In the genomic region with DNA sequence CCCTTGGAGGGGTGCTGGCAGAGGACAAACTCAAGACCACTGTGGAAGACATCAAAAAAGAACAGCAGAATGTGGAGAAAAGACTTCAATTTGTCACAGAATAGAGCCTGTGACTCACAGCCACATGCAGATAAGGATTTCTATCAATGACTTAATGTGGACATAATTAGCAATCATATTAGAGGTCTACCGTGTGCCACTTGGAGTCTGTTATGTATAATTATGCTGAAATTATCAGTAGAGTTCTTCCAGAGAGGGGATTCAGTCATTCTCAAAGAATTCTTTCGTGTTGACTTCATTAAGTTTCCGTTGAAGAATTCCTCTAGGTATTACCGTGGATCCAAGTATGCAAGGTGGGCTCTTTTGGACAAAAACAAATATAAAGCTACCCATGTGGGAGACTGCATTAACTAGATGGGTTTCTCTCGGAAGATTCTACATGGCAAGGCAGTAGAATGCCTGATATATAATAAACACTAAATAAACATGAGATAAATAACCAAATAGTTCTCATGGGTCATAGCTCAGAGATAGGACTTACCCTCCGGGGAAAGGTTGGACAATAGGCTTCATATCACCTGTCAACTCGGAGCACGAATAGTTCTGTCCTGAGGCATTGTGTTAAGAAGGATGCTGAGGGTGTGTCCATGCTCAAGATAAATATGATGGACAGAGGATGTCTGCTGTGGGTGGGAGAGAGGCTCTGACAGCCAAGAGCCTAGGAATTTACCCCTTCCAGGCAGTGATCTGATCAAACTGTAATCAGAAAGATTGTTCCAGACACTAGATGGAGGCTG, we compare ENCODE assay signal across 13 cellular contexts.
"Had no signal": no experiment of that assay in that cellular context is flagged by ENCODE, and none has a peak within 500 bp of the region (broad histone marks: within the 10 kb centered on the region; RNA-seq: fewer than 3 reads in every experiment).

No MANE protein-coding gene starts in this region.

- H3K79me2 ChIP-seq: hepatocyte had no signal

- H3K27ac ChIP-seq: hepatocyte, lower lobe of right lung, neutrophil had no signal

- H3K27me3 ChIP-seq: hepatocyte had no signal

- H3K36me3 ChIP-seq: lower lobe of right lung, neutrophil had no signal

- H3K4me3 ChIP-seq: hepatocyte, lower lobe of right lung had no signal

- ATAC-seq: activated T-cell treated with anti-CD3 and anti-CD28 coated beads, Interleukin-2, amount 50 U/mL, for 4 hours; lower lobe of right lung had no signal

- DNase-seq: activated CD4-positive, alpha-beta memory T cell treated with anti-CD3 and anti-CD28 coated beads for 36 hours; activated effector memory CD4-positive, alpha-beta T cell treated with anti-CD3 and anti-CD28 coated beads, Interleukin-2, amount 50 U/mL, for 16 hours; activated T-cell treated with anti-CD3 and anti-CD28 coated beads, Interleukin-2, amount 50 U/mL, for 4 hours; aorta; central memory CD4-positive, alpha-beta T cell; dermis blood vessel endothelial cell; lower lobe of right lung; naive B cell; posterior cingulate gyrus; stimulated activated CD4-positive, alpha-beta T cell treated with anti-CD3 and anti-CD28 coated beads, Interleukin-15, amount 100 ng/mL, for 24 hours; stimulated activated CD4-positive, alpha-beta T cell treated with anti-CD3 and anti-CD28 coated beads, Interleukin-4, amount 100 ng/mL, for 24 hours had no signal

- H2AFZ ChIP-seq: hepatocyte had no signal

- H3K4me2 ChIP-seq: hepatocyte had no signal

- H3K9me3 ChIP-seq: lower lobe of right lung, neutrophil had no signal
